In the genomic region with DNA sequence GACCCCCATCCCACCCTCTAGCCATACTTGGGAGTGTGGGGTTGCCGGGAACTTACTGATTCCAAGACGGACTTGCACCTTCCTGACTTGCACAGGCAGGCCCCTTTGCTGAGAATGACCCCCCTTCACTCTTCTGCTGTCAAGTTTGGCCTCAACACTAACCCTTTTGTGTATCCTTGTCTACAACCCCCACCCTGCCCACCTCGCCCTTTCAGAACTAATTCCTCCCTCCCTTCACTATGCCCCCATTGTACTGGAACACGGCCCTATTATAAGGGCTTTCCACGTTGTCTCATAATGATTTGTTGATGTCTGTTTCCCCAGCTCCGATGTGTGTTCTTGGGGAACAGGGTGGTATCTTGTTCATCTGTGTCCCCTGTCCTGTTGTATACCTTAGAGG, we compare ENCODE assay signal across 1 cellular context.
TF ChIP-seq lines count a peak whose summit lies in the region.

No MANE protein-coding gene starts in this region.

TF ChIP-seq in IMR-90, 13 proteins besides CTCF, POLR2A, EP300 and RAD21:
- no peak for TF ChIP-seq MAZ (IDR thresholded peaks at IDR 0.05; ENCODE audit: borderline replicate concordance, low read depth, low read length)
- TF ChIP-seq NFE2L2 (IDR thresholded peaks at IDR 0.05; ENCODE audit: low read depth, low read length) = no peak
- TF ChIP-seq CHD1 (IDR thresholded peaks at IDR 0.05; ENCODE audit: low read depth, low read length) = no peak
- TF ChIP-seq RFX5 (IDR thresholded peaks at IDR 0.05; ENCODE audit: low read depth, low read length) = no peak
- no peak for TF ChIP-seq SMC3 (IDR thresholded peaks at IDR 0.05; ENCODE audit: low read depth, low read length)
- TF ChIP-seq CEBPB (IDR thresholded peaks at IDR 0.05; ENCODE audit: low read depth, low read length) = no peak
- TF ChIP-seq, protein P1, sequence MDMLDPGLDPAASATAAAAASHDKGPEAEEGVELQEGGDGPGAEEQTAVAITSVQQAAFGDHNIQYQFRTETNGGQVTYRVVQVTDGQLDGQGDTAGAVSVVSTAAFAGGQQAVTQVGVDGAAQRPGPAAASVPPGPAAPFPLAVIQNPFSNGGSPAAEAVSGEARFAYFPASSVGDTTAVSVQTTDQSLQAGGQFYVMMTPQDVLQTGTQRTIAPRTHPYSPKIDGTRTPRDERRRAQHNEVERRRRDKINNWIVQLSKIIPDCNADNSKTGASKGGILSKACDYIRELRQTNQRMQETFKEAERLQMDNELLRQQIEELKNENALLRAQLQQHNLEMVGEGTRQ (IDR thresholded peaks at IDR 0.05; ENCODE audit: low read depth, low read length) = no peak
- TF ChIP-seq MAFK (IDR thresholded peaks at IDR 0.05; ENCODE audit: low read depth, low read length) = no peak
- TF ChIP-seq MXI1 (IDR thresholded peaks at IDR 0.05; ENCODE audit: borderline replicate concordance, low read depth, low read length) = no peak
- TF ChIP-seq BHLHE40 (IDR thresholded peaks at IDR 0.05; ENCODE audit: low read depth, low read length) = no peak
- TF ChIP-seq RCOR1 (IDR thresholded peaks at IDR 0.05; ENCODE audit: insufficient replicate concordance, low read length) = no peak
- TF ChIP-seq ELK1 (IDR thresholded peaks at IDR 0.05; ENCODE audit: borderline replicate concordance, low read depth, low read length) = no peak
- no peak for TF ChIP-seq FOS (IDR thresholded peaks at IDR 0.05; ENCODE audit: low read depth, low read length)
